Comparison of ENCODE assay signal across 19 cellular contexts in genomic region chrY:19559161-19559560, GRCh38.
"Had no signal": no experiment of that assay in that cellular context is flagged by ENCODE, and none has a peak within 500 bp of the region (broad histone marks: within the 10 kb centered on the region; RNA-seq: fewer than 3 reads in every experiment).

No MANE protein-coding gene starts in this region.

- H3K27me3 Mint-ChIP-seq: activated CD4-positive, alpha-beta T cell treated with anti-CD3 and anti-CD28 coated beads for 36 hours; activated CD8-positive, alpha-beta T cell treated with anti-CD3 and anti-CD28 coated beads for 36 hours; activated naive CD8-positive, alpha-beta T cell treated with anti-CD3 and anti-CD28 coated beads, Interleukin-2, amount 10 ng/mL, durations not matched to agents 7 days and 5 days had no signal

- H3K9me3 ChIP-seq: ascending aorta, colonic mucosa, lower lobe of right lung, tibial nerve had no signal

- H3K4me1 Mint-ChIP-seq: activated CD4-positive, alpha-beta T cell treated with anti-CD3 and anti-CD28 coated beads for 36 hours; activated naive CD8-positive, alpha-beta T cell treated with anti-CD3 and anti-CD28 coated beads, Interleukin-2, amount 10 ng/mL, durations not matched to agents 7 days and 5 days had no signal

- DNase-seq: activated CD4-positive, alpha-beta T cell treated with anti-CD3 and anti-CD28 coated beads for 36 hours; activated CD8-positive, alpha-beta memory T cell treated with anti-CD3 and anti-CD28 coated beads, Interleukin-2, amount 50 U/mL, for 4 hours; activated CD8-positive, alpha-beta T cell treated with anti-CD3 and anti-CD28 coated beads for 36 hours; activated gamma-delta T cell treated with Interleukin-2 at 50 U/mL for 16 hours; activated naive CD8-positive, alpha-beta T cell treated with anti-CD3 and anti-CD28 coated beads, Interleukin-2, amount 10 ng/mL, durations not matched to agents 7 days and 5 days; activated T-cell treated with anti-CD3 and anti-CD28 coated beads, Interleukin-2, amount 50 U/mL, for 72 hours; colonic mucosa; effector CD4-positive, alpha-beta T cell; glutamatergic neuron; lower lobe of right lung; midbrain; T-helper 1 cell; WERI-Rb-1 had no signal

- H3K9me3 Mint-ChIP-seq: activated CD8-positive, alpha-beta T cell treated with anti-CD3 and anti-CD28 coated beads for 36 hours; activated naive CD8-positive, alpha-beta T cell treated with anti-CD3 and anti-CD28 coated beads, Interleukin-2, amount 10 ng/mL, durations not matched to agents 7 days and 5 days; activated T-cell treated with anti-CD3 and anti-CD28 coated beads, Interleukin-2, amount 50 U/mL, for 72 hours had no signal

- H3K27ac ChIP-seq: ascending aorta, cardiac muscle cell, colonic mucosa, epithelial cell of prostate, lower lobe of right lung, parathyroid adenoma, skin epidermis, tibial nerve, WERI-Rb-1 had no signal

- H3K4me3 ChIP-seq: ascending aorta, cardiac muscle cell, colonic mucosa, lower lobe of right lung, skin epidermis, tibial nerve had no signal

- H3K27me3 ChIP-seq: ascending aorta, cardiac muscle cell, colonic mucosa, tibial nerve had no signal

- H3K36me3 ChIP-seq: ascending aorta, cardiac muscle cell, colonic mucosa, lower lobe of right lung, WERI-Rb-1 had no signal

- H3K36me3 Mint-ChIP-seq: activated naive CD8-positive, alpha-beta T cell treated with anti-CD3 and anti-CD28 coated beads, Interleukin-2, amount 10 ng/mL, durations not matched to agents 7 days and 5 days had no signal

- H3K27ac Mint-ChIP-seq: activated CD4-positive, alpha-beta T cell treated with anti-CD3 and anti-CD28 coated beads for 36 hours; activated CD8-positive, alpha-beta T cell treated with anti-CD3 and anti-CD28 coated beads for 36 hours; activated naive CD8-positive, alpha-beta T cell treated with anti-CD3 and anti-CD28 coated beads, Interleukin-2, amount 10 ng/mL, durations not matched to agents 7 days and 5 days; activated T-cell treated with anti-CD3 and anti-CD28 coated beads, Interleukin-2, amount 50 U/mL, for 72 hours had no signal

- H3K4me1 ChIP-seq: ascending aorta, colonic mucosa, lower lobe of right lung, parathyroid adenoma, tibial nerve had no signal

- H3K4me3 Mint-ChIP-seq: activated CD4-positive, alpha-beta T cell treated with anti-CD3 and anti-CD28 coated beads for 36 hours; activated CD8-positive, alpha-beta T cell treated with anti-CD3 and anti-CD28 coated beads for 36 hours; activated naive CD8-positive, alpha-beta T cell treated with anti-CD3 and anti-CD28 coated beads, Interleukin-2, amount 10 ng/mL, durations not matched to agents 7 days and 5 days; activated T-cell treated with anti-CD3 and anti-CD28 coated beads, Interleukin-2, amount 50 U/mL, for 72 hours had no signal

- ATAC-seq: activated CD4-positive, alpha-beta T cell treated with anti-CD3 and anti-CD28 coated beads for 36 hours; activated CD8-positive, alpha-beta T cell treated with anti-CD3 and anti-CD28 coated beads for 36 hours; activated T-cell treated with anti-CD3 and anti-CD28 coated beads, Interleukin-2, amount 50 U/mL, for 72 hours; lower lobe of right lung had no signal
